Comparison of ENCODE assay signal across 28 cellular contexts in genomic region chr6:35108309-35108885, GRCh38. TPM values are rescaled to one million over a fixed set of nuclear protein-coding genes. Genes with fewer than 3 reads are reported as not detected.
"Had no signal": no experiment of that assay in that cellular context is flagged by ENCODE, and none has a peak within 500 bp of the region (broad histone marks: within the 10 kb centered on the region; RNA-seq: fewer than 3 reads in every experiment).

No MANE protein-coding gene starts in this region.

- H3K79me2 ChIP-seq: parathyroid adenoma had no signal

- H3K27me3 Mint-ChIP-seq: progenitor cell of endocrine pancreas, type B pancreatic cell had no signal

- ATAC-seq: left lobe of liver; natural killer cell treated with Interleukin-12 subunit alpha and Interleukin-12 subunit beta and Interleukin-15 and Interleukin-18, amount 100 ng/mL, for 72 hours; stimulated activated naive B cell treated with anti-CD40 and anti-IgM and Interleukin-4, amounts not matched to agents 10 μg/mL and 1 μg/mL and 100 μg/mL, for 72 hours had no signal

- H3K27ac ChIP-seq: coronary artery, parathyroid adenoma, sigmoid colon, spleen, stomach, thyroid gland had no signal

- H3K36me3 Mint-ChIP-seq: naive B cell; natural killer cell treated with Interleukin-12 subunit alpha and Interleukin-12 subunit beta and Interleukin-15 and Interleukin-18, amount 100 ng/mL, for 72 hours; type B pancreatic cell had no signal

- H3K36me3 ChIP-seq: sigmoid colon, spleen, stomach, thyroid gland had no signal

- H3K27me3 ChIP-seq: sigmoid colon, spleen, stomach, thyroid gland had no signal

- H3K4me3 ChIP-seq: coronary artery, lung, sigmoid colon, spleen, stomach, thyroid gland had no signal

- FAIRE-seq: frontal cortex, keratinocyte had no signal

- H2AFZ ChIP-seq: parathyroid adenoma had no signal

- H3K27ac Mint-ChIP-seq: natural killer cell treated with Interleukin-12 subunit alpha and Interleukin-12 subunit beta and Interleukin-15 and Interleukin-18, amount 100 ng/mL, for 72 hours; type B pancreatic cell had no signal

- H3K4me3 Mint-ChIP-seq: central memory CD8-positive, alpha-beta T cell; natural killer cell treated with Interleukin-12 subunit alpha and Interleukin-12 subunit beta and Interleukin-15 and Interleukin-18, amount 100 ng/mL, for 72 hours; neural crest cell; stimulated activated naive B cell treated with anti-CD40 and anti-IgM and Interleukin-4, amounts not matched to agents 10 μg/mL and 1 μg/mL and 100 μg/mL, for 72 hours; type B pancreatic cell had no signal

- H3K9me3 ChIP-seq: sigmoid colon, thyroid gland had no signal

- DNase-seq: dermis blood vessel endothelial cell; effector memory CD4-positive, alpha-beta T cell; erythroblast; hypothalamus; mesendoderm; midbrain; naive B cell; sigmoid colon; spleen; stimulated activated CD4-positive, alpha-beta T cell treated with anti-CD3 and anti-CD28 coated beads, Interleukin-4, amount 100 ng/mL, for 4 hours; stimulated activated naive B cell treated with anti-CD40 and anti-IgM and Interleukin-4, amounts not matched to agents 10 μg/mL and 1 μg/mL and 100 μg/mL, for 72 hours; thyroid gland had no signal

- H3K9me3 Mint-ChIP-seq: central memory CD8-positive, alpha-beta T cell had no signal

- H3K4me1 ChIP-seq: parathyroid adenoma, sigmoid colon, spleen, thyroid gland had no signal

- H3K9ac ChIP-seq: parathyroid adenoma had no signal

- H3K4me1 Mint-ChIP-seq: central memory CD8-positive, alpha-beta T cell; neural crest cell had no signal

RNA-seq across cellular contexts. Expression of gene TCP11, which starts 32.7 kb away (rescaled TPM):
- total RNA-seq: chondrocyte; fibroblast of villous mesenchyme; left lobe of liver; natural killer cell treated with Interleukin-12 subunit alpha and Interleukin-12 subunit beta and Interleukin-15 and Interleukin-18, amount 100 ng/mL, for 72 hours; neural crest cell; progenitor cell of endocrine pancreas; skeletal muscle tissue; spleen; subcutaneous adipose tissue had no signal
- polyA plus RNA-seq: keratinocyte, sigmoid colon, spleen had no signal
